8 cellular contexts compared by ENCODE assay signal in the genomic region with DNA sequence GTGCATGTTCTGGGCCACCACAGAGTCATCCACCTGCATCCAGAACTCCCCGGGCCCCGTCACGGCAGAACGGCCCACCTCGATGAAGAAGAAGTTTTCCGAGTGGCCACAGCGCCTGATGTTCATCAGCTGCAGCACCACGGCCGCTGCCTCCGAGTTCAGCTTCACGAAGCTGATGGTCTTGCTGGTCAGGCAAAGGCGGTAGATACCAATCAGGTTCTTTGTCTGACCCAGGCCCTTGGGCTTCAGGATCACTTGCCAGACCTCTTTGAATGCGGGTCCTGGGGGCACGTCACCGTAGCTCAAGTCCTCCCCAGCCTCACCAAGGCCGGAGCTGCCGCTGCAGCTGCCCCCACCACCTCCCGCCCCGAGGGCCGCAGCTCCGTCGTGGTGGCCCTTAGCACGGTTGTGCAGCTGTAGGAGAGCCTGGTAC. TPM values are rescaled to one million over a fixed set of nuclear protein-coding genes. Genes with fewer than 3 reads are reported as not detected.
A peak's percentile ranks its signal among the peaks of the same experiment; 100 is the strongest.
DNase-seq lines count a peak whose midpoint lies in the region; ATAC-seq and TF ChIP-seq lines count a peak whose summit lies in the region.

No MANE protein-coding gene starts in this region.

- ATAC-seq in HG03432 (IDR thresholded peaks at IDR 0.05; ENCODE audit: unreplicated experiment) = no peak
- ATAC-seq in GM19035 (IDR thresholded peaks at IDR 0.05; ENCODE audit: unreplicated experiment) = no peak

- H3K79me1 ChIP-seq in trophoblast cell (ENCODE audit: low read length) = peaks cover 20% of the 10 kb centered on the region

- H2AK5ac ChIP-seq in trophoblast cell (ENCODE audit: low read length) = peak overlapping the region; percentile 27

- DNase-seq in CD8-positive, alpha-beta memory T cell = no peak
- peak in 1 of 2 experiments; percentile 46 for DNase-seq in SJSA1 (ENCODE audit: low read depth in 1 of 2, low spot score in 2 of 2)
- DNase-seq in fibroblast of the aortic adventitia (ENCODE audit: low read depth) = no peak
- peak; percentile 76 to 77 for DNase-seq in trophoblast cell
- no peak for DNase-seq in GM03348 (ENCODE audit: low spot score)
- DNase-seq in Kasumi-1 (lab: John Stamatoyannopoulos, UW) = no peak

- peaks cover 18 to 42% (median 25%) of the 10 kb centered on the region in 3 donors for H3K4me1 Mint-ChIP-seq in CD8-positive, alpha-beta memory T cell

- peaks cover 40% of the 10 kb centered on the region for H3K79me2 ChIP-seq in trophoblast cell (ENCODE audit: control insufficient read depth, insufficient read depth, low read length, poor library complexity)

- H3K27ac Mint-ChIP-seq in CD8-positive, alpha-beta memory T cell = peak overlapping the region in 4 of 8 donors; percentile 35 to 70 (median 64)

- H2AFZ ChIP-seq in trophoblast cell (ENCODE audit: insufficient read depth, low read length, poor library complexity) = peak overlapping the region; percentile 53

- peak overlapping the region; percentile 84 for H3K9ac ChIP-seq in trophoblast cell (ENCODE audit: low read length)

- POLR2A ChIA-PET in CD8-positive, alpha-beta memory T cell (lab: Charles Lee) = interaction anchor here (0.5 to 4.7 kb wide), 4 partner anchors 8 to 40 kb away, joined by 3 to 33 read pairs (median 4); a partner anchor contains a TSS

- no peaks in the 10 kb centered on the region for H3K9me3 ChIP-seq in CD8-positive, alpha-beta memory T cell (ENCODE audit: low read length)
- H3K9me3 ChIP-seq in SJSA1 (replicated peaks) (no peaks in the 10 kb centered on the region), trophoblast cell (ENCODE audit: insufficient read depth, low read depth, low read length) (peaks cover 4% of the 10 kb centered on the region)

- CTCF ChIA-PET in CD8-positive, alpha-beta memory T cell (lab: Charles Lee) = interaction anchor here (1.0 to 3.7 kb wide), 8 partner anchors 9 to 1745 kb away, joined by 3 to 26 read pairs (median 5); a partner anchor contains a TSS

- no peak overlapping the region for H3K23ac ChIP-seq in trophoblast cell (ENCODE audit: low read length)

- H4K91ac ChIP-seq in trophoblast cell (ENCODE audit: low read depth, low read length) = peak overlapping the region; percentile 17

- no peaks in the 10 kb centered on the region for H3K36me3 ChIP-seq in CD8-positive, alpha-beta memory T cell (ENCODE audit: insufficient read depth, low read length)
- H3K36me3 ChIP-seq in SJSA1 = peaks cover 68% of the 10 kb centered on the region
- H3K36me3 ChIP-seq in trophoblast cell (ENCODE audit: control insufficient read depth in 1 of 2, insufficient read depth in 2 of 2, low read length in 2 of 2) = peaks cover 29% of the 10 kb centered on the region in 2 experiments

- peaks cover 0 to 3% (median 0%) of the 10 kb centered on the region in 3 donors for H3K36me3 Mint-ChIP-seq in CD8-positive, alpha-beta memory T cell

- peak overlapping the region; percentile 52 for H2BK5ac ChIP-seq in trophoblast cell (ENCODE audit: low read depth, low read length, poor library complexity)

- peak overlapping the region; percentile 54 for H3K4ac ChIP-seq in trophoblast cell (ENCODE audit: low read depth, low read length)

- H2BK12ac ChIP-seq in trophoblast cell (ENCODE audit: low read length) = no peak overlapping the region

- H2BK120ac ChIP-seq in trophoblast cell (ENCODE audit: insufficient read depth, low read length, poor library complexity) = no peak overlapping the region

- H3K14ac ChIP-seq in trophoblast cell (ENCODE audit: low read length) = peak overlapping the region; percentile 57

- H3K9me3 Mint-ChIP-seq in CD8-positive, alpha-beta memory T cell = no peaks in the 10 kb centered on the region

- H3K27me3 Mint-ChIP-seq in CD8-positive, alpha-beta memory T cell = peaks cover 0 to 5% of the 10 kb centered on the region in 2 donors

- no peak overlapping the region for H4K8ac ChIP-seq in trophoblast cell (ENCODE audit: low read depth, low read length)

- no peak overlapping the region for H4K12ac ChIP-seq in trophoblast cell (ENCODE audit: low read depth, low read length)

- H3K18ac ChIP-seq in trophoblast cell (ENCODE audit: low read length) = peak overlapping the region; percentile 18

- no peak for TF ChIP-seq CTCF in fibroblast of the aortic adventitia (IDR thresholded peaks at IDR 0.05; ENCODE audit: insufficient read depth, low read length)

- H3K4me3 ChIP-seq in CD8-positive, alpha-beta memory T cell (ENCODE audit: low read length) = peak overlapping the region; percentile 66
- H3K4me3 ChIP-seq in SJSA1 (peak overlapping the region; percentile 65), fibroblast of the aortic adventitia (ENCODE audit: low read depth, low read length) (peak overlapping the region; percentile 82), trophoblast cell (ENCODE audit: low read depth, low read length) (peak overlapping the region; percentile 94)

- peak overlapping the region; percentile 85 to 96 (median 90) for H3K4me3 Mint-ChIP-seq in CD8-positive, alpha-beta memory T cell

- no CpG with 5 or more reads among the region's 23 CpGs for WGBS in trophoblast cell (ENCODE audit: extremely low coverage, insufficient coverage, insufficient read length)

- no peak overlapping the region for H3K27ac ChIP-seq in CD8-positive, alpha-beta memory T cell (ENCODE audit: low read depth, low read length)
- H3K27ac ChIP-seq in SJSA1 (peak overlapping the region; percentile 88), trophoblast cell (ENCODE audit: low read depth, low read length) (peak overlapping the region; percentile 86)

- H3K4me2 ChIP-seq in trophoblast cell (ENCODE audit: low read length) = peak overlapping the region; percentile 88

- H3K4me1 ChIP-seq in CD8-positive, alpha-beta memory T cell (ENCODE audit: insufficient read depth, low read length) = peaks cover 15% of the 10 kb centered on the region
- H3K4me1 ChIP-seq in SJSA1 (replicated peaks) = peaks cover 62% of the 10 kb centered on the region
- H3K4me1 ChIP-seq in trophoblast cell (ENCODE audit: control insufficient read depth in 1 of 2, insufficient read depth in 2 of 2, low read length in 2 of 2) = peaks cover 36 to 41% of the 10 kb centered on the region in 2 experiments

- no peaks in the 10 kb centered on the region for H3K27me3 ChIP-seq in CD8-positive, alpha-beta memory T cell (ENCODE audit: insufficient read depth, low read length, poor library complexity, severe bottlenecking)
- H3K27me3 ChIP-seq in SJSA1 (replicated peaks) = no peaks in the 10 kb centered on the region
- H3K27me3 ChIP-seq in trophoblast cell (ENCODE audit: insufficient read depth, low read length) = no peaks in the 10 kb centered on the region

RNA-seq across cellular contexts. Expression of a gene that starts 1.6 kb away (rescaled TPM):
- total RNA-seq in CD8-positive, alpha-beta memory T cell = 1 to 10 TPM; 3.6 to 3.9 TPM
- 0.20 TPM for polyA plus RNA-seq in CD8-positive, alpha-beta memory T cell
- total RNA-seq in SJSA1 (2014; rRNA removed; shearing (Covaris generic)) = 11.3 and 19.2 TPM in 2 replicates
- 8.2 and 29.7 TPM in 2 replicates for total RNA-seq in fibroblast of the aortic adventitia (ENCODE audit: low replicate concordance)
- polyA plus RNA-seq in trophoblast cell (2013) = 22.0 and 23.0 TPM in 2 replicates

RNA-seq across cellular contexts. Expression of a gene that starts 37.8 kb away (rescaled TPM):
- total RNA-seq in CD8-positive, alpha-beta memory T cell = 10 to 100 TPM; 32.8 to 35.7 TPM
- 19.2 TPM for polyA plus RNA-seq in CD8-positive, alpha-beta memory T cell
- total RNA-seq in SJSA1 (2014; rRNA removed; shearing (Covaris generic)) = 10.1 and 22.1 TPM in 2 replicates
- 19.5 and 45.0 TPM in 2 replicates for total RNA-seq in fibroblast of the aortic adventitia (ENCODE audit: low replicate concordance)
- polyA plus RNA-seq in trophoblast cell (2013) = 16.9 and 17.3 TPM in 2 replicates

Comparison
In these comparisons a context has a peak if more than half of its experiments do, and no peak if none do; other contexts are left out.
1. DNase-seq: peak in trophoblast cell (2 of 2); none in CD8-positive, alpha-beta memory T cell (0 of 5), fibroblast of the aortic adventitia (single experiment), GM03348 (single experiment) and Kasumi-1 (0 of 2).
2. Peak in every context shown above with its lines, with median percentiles within 50 percentile points of each other: H3K4me3 ChIP-seq.